Comparison of ENCODE assay signal across 28 cellular contexts in the genomic region with DNA sequence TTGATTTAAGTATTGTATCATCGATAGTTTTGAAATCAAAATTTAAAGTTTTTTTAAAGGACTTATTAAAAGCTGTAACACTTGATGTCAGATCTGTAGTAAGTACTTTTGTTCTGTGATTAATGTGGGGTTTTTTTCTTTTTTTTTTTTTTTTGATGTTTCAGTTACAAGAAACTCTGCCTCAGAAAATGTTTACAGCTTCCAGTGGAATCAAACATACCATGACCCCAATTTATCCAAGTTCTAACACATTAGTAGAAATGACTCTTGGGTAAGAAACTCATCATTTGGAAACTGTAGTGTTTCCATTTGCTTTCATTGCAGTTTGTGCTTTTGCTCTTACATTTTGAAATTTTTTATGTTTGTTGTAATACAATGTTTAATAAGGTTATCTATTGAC.
"Had no signal": no experiment of that assay in that cellular context is flagged by ENCODE, and none has a peak within 500 bp of the region (broad histone marks: within the 10 kb centered on the region; RNA-seq: fewer than 3 reads in every experiment).

No MANE protein-coding gene starts in this region.

- DNase-seq: activated CD4-positive, alpha-beta T cell treated with anti-CD3 and anti-CD28 coated beads, Interleukin-2, amount 50 U/mL, for 1 hour; activated CD8-positive, alpha-beta T cell treated with anti-CD3 and anti-CD28 coated beads for 36 hours; activated effector memory CD4-positive, alpha-beta T cell treated with Interleukin-2 at 50 U/mL for 16 hours; activated naive CD4-positive, alpha-beta T cell treated with anti-CD3 and anti-CD28 coated beads, Interleukin-2, amount 10 ng/mL, durations not matched to agents 7 days and 5 days; activated naive CD8-positive, alpha-beta T cell treated with anti-CD3 and anti-CD28 coated beads, Interleukin-2, amount 50 U/mL, for 24 hours; activated T-cell treated with anti-CD3 and anti-CD28 coated beads, Interleukin-2, amount 50 U/mL, for 48 hours; aorta; brain microvascular endothelial cell; central memory CD4-positive, alpha-beta T cell; Kasumi-1; KG1; MG63; NCI-H1048; NCI-H1105 treated with DMSO at 0.1 percent for 48 hours; NCI-H1436; NCI-H1694 treated with DMSO at 0.1 percent for 48 hours; NCI-H2029; NCI-H345; NCI-H524 treated with DMSO at 0.1 percent for 48 hours; SHP77; SJCRH30 had no signal

- H3K27ac Mint-ChIP-seq: activated CD8-positive, alpha-beta T cell treated with anti-CD3 and anti-CD28 coated beads for 36 hours; activated naive CD4-positive, alpha-beta T cell treated with anti-CD3 and anti-CD28 coated beads, Interleukin-2, amount 10 ng/mL, durations not matched to agents 7 days and 5 days; activated naive CD8-positive, alpha-beta T cell; activated naive CD8-positive, alpha-beta T cell treated with anti-CD3 and anti-CD28 coated beads, Interleukin-2, amount 50 U/mL, for 24 hours; T-helper 1 cell treated with Interleukin-12 subunit alpha and Interleukin-12 subunit beta and Interleukin-4 antibody, amounts not matched to agents 30 μg/mL and 1 μg/mL, for 36 hours; T-helper 2 cell treated with Interferon-gamma antibody and Interleukin-4, amounts not matched to agents 5 μg/mL and 100 μg/mL, for 36 hours had no signal

- ATAC-seq: activated CD8-positive, alpha-beta T cell treated with anti-CD3 and anti-CD28 coated beads for 36 hours; activated naive CD8-positive, alpha-beta T cell treated with anti-CD3 and anti-CD28 coated beads, Interleukin-2, amount 50 U/mL, for 24 hours; Panc1 had no signal

- H3K27me3 Mint-ChIP-seq: activated CD8-positive, alpha-beta T cell treated with anti-CD3 and anti-CD28 coated beads for 36 hours; activated naive CD4-positive, alpha-beta T cell treated with anti-CD3 and anti-CD28 coated beads, Interleukin-2, amount 10 ng/mL, durations not matched to agents 7 days and 5 days; activated naive CD8-positive, alpha-beta T cell; activated naive CD8-positive, alpha-beta T cell treated with anti-CD3 and anti-CD28 coated beads, Interleukin-2, amount 50 U/mL, for 24 hours had no signal

- H3K4me3 ChIP-seq: MG63, SJCRH30, SK-N-MC had no signal

- H3K27ac ChIP-seq: brain microvascular endothelial cell, SJCRH30, SK-N-MC had no signal

- H3K27me3 ChIP-seq: brain microvascular endothelial cell, MG63, SJCRH30 had no signal

- H3K4me1 ChIP-seq: SJCRH30 had no signal

- H3K9me3 ChIP-seq: MG63, SJCRH30 had no signal

- H3K9me3 Mint-ChIP-seq: activated CD8-positive, alpha-beta T cell treated with anti-CD3 and anti-CD28 coated beads for 36 hours; activated naive CD4-positive, alpha-beta T cell treated with anti-CD3 and anti-CD28 coated beads, Interleukin-2, amount 10 ng/mL, durations not matched to agents 7 days and 5 days; activated naive CD8-positive, alpha-beta T cell treated with anti-CD3 and anti-CD28 coated beads, Interleukin-2, amount 50 U/mL, for 24 hours; T-helper 1 cell treated with Interleukin-12 subunit alpha and Interleukin-12 subunit beta and Interleukin-4 antibody, amounts not matched to agents 30 μg/mL and 1 μg/mL, for 36 hours; T-helper 2 cell treated with Interferon-gamma antibody and Interleukin-4, amounts not matched to agents 5 μg/mL and 100 μg/mL, for 36 hours had no signal

- FAIRE-seq: colon, TTC549 had no signal

- H3K4me3 Mint-ChIP-seq: activated CD8-positive, alpha-beta T cell treated with anti-CD3 and anti-CD28 coated beads for 36 hours; activated naive CD4-positive, alpha-beta T cell treated with anti-CD3 and anti-CD28 coated beads, Interleukin-2, amount 10 ng/mL, durations not matched to agents 7 days and 5 days; activated naive CD8-positive, alpha-beta T cell; activated naive CD8-positive, alpha-beta T cell treated with anti-CD3 and anti-CD28 coated beads, Interleukin-2, amount 50 U/mL, for 24 hours; T-helper 1 cell treated with Interleukin-12 subunit alpha and Interleukin-12 subunit beta and Interleukin-4 antibody, amounts not matched to agents 30 μg/mL and 1 μg/mL, for 36 hours; T-helper 2 cell treated with Interferon-gamma antibody and Interleukin-4, amounts not matched to agents 5 μg/mL and 100 μg/mL, for 36 hours had no signal
